Comparison of ENCODE assay signal across 1 cellular context in the genomic region with DNA sequence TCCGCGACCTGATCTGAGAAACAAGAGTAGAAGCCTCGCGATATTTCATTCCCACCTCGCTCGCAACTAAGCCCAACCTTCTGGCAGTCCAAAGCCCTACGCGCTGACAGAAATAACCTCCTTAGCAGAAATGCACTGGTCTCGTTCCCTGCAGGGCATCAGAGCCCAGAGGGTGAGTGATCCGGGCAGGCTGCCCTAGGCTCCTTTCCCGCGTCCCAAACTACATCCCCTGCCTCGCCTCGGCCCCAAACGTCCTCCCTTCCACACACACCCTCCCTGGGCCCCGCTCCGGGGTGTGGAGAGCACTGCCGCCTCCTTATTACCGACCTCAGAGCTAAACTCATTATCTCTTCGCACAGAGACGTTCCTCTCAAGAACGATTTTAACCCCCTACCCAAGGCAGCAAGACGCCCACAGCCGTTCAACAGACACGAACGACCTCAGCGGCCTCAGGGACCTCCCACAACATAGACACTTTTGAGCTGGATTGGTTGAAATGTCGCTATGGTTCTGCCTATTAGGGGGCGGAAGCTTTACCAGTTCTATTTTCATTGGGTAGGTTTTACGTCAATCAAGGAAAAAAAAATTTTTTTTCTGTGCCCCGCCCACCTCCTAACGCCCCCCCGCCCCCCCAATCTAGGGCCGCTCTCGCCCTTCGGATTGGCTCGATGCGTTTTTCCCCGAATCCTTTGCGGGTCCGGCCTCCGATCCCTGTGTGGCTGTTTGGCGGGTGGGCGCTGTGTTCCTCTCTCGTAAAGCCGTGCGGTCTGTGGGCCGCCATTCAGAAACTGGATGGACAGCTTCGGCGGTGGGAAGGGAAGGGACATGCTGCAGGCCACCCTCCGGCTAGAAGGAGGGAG.
TF ChIP-seq lines count a peak whose summit lies in the region.

A gene (minus strand): TSS at position 439 of the 860 bp plus-strand sequence. CDS start 95 bp downstream, at position 344.

TF ChIP-seq in HepG2, 621 proteins besides CTCF, POLR2A, EP300 and RAD21 (continued from another document and continues in another):
- TF ChIP-seq, protein P1, sequence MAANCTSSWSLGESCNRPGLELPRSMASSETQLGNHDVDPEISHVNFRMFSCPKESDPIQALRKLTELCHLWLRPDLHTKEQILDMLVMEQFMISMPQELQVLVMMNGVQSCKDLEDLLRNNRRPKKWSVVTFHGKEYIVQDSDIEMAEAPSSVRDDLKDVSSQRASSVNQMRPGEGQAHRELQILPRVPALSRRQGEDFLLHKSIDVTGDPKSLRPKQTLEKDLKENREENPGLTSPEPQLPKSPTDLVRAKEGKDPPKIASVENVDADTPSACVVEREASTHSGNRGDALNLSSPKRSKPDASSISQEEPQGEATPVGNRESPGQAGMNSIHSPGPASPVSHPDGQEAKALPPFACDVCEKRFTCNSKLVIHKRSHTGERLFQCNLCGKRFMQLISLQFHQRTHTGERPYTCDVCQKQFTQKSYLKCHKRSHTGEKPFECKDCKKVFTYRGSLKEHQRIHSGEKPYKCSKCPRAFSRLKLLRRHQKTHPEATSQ (CRISPR knock-in tag; IDR thresholded peaks at IDR 0.05; ENCODE audit: borderline replicate concordance) = peak; percentile 81; the same call in 1 of the 2 replicates
- TF ChIP-seq ZNF563 (CRISPR knock-in tag; IDR thresholded peaks at IDR 0.05) = peak; percentile 48; the same call in 1 of the 2 replicates
- TF ChIP-seq, protein P2, sequence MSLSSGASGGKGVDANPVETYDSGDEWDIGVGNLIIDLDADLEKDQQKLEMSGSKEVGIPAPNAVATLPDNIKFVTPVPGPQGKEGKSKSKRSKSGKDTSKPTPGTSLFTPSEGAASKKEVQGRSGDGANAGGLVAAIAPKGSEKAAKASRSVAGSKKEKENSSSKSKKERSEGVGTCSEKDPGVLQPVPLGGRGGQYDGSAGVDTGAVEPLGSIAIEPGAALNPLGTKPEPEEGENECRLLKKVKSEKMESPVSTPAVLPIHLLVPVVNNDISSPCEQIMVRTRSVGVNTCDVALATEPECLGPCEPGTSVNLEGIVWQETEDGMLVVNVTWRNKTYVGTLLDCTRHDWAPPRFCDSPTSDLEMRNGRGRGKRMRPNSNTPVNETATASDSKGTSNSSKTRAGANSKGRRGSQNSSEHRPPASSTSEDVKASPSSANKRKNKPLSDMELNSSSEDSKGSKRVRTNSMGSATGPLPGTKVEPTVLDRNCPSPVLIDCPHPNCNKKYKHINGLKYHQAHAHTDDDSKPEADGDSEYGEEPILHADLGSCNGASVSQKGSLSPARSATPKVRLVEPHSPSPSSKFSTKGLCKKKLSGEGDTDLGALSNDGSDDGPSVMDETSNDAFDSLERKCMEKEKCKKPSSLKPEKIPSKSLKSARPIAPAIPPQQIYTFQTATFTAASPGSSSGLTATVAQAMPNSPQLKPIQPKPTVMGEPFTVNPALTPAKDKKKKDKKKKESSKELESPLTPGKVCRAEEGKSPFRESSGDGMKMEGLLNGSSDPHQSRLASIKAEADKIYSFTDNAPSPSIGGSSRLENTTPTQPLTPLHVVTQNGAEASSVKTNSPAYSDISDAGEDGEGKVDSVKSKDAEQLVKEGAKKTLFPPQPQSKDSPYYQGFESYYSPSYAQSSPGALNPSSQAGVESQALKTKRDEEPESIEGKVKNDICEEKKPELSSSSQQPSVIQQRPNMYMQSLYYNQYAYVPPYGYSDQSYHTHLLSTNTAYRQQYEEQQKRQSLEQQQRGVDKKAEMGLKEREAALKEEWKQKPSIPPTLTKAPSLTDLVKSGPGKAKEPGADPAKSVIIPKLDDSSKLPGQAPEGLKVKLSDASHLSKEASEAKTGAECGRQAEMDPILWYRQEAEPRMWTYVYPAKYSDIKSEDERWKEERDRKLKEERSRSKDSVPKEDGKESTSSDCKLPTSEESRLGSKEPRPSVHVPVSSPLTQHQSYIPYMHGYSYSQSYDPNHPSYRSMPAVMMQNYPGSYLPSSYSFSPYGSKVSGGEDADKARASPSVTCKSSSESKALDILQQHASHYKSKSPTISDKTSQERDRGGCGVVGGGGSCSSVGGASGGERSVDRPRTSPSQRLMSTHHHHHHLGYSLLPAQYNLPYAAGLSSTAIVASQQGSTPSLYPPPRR (CRISPR knock-in tag; IDR thresholded peaks at IDR 0.05; ENCODE audit: borderline replicate concordance) = no peak
- TF ChIP-seq KMT2A (CRISPR knock-in tag; IDR thresholded peaks at IDR 0.05) = peak; percentile 90
- TF ChIP-seq, protein P3, sequence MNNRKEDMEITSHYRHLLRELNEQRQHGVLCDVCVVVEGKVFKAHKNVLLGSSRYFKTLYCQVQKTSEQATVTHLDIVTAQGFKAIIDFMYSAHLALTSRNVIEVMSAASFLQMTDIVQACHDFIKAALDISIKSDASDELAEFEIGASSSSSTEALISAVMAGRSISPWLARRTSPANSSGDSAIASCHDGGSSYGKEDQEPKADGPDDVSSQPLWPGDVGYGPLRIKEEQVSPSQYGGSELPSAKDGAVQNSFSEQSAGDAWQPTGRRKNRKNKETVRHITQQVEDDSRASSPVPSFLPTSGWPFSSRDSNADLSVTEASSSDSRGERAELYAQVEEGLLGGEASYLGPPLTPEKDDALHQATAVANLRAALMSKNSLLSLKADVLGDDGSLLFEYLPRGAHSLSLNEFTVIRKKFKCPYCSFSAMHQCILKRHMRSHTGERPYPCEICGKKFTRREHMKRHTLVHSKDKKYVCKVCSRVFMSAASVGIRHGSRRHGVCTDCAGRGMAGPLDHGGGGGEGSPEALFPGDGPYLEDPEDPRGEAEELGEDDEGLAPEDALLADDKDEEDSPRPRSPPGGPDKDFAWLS (CRISPR knock-in tag; IDR thresholded peaks at IDR 0.05; ENCODE audit: borderline replicate concordance) = no peak
- no peak for TF ChIP-seq RFXANK (CRISPR knock-in tag; IDR thresholded peaks at IDR 0.05)
- TF ChIP-seq FOXO1 (CRISPR knock-in tag; IDR thresholded peaks at IDR 0.05) = peak; percentile 36; the same call in 1 of the 2 replicates
- TF ChIP-seq PHF5A (CRISPR knock-in tag; IDR thresholded peaks at IDR 0.05; ENCODE audit: low read depth, unreplicated experiment) = peak; percentile 41
- TF ChIP-seq ZNF577 (CRISPR knock-in tag; IDR thresholded peaks at IDR 0.05; ENCODE audit: borderline replicate concordance, low read depth) = no peak
- TF ChIP-seq, protein P4, sequence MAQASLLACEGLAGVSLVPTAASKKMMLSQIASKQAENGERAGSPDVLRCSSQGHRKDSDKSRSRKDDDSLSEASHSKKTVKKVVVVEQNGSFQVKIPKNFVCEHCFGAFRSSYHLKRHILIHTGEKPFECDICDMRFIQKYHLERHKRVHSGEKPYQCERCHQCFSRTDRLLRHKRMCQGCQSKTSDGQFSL (CRISPR knock-in tag; IDR thresholded peaks at IDR 0.05) = peak; percentile 75; the same call in 1 of the 2 replicates
- TF ChIP-seq NR2F6 (IDR thresholded peaks at IDR 0.05) = peak; percentile 14; the same call in 1 of the 2 replicates
- 0 out of 2 replicates have a peak, but pooled peaks have one; percentile 25 for TF ChIP-seq NR2F6 (CRISPR knock-in tag; IDR thresholded peaks at IDR 0.05)
- peak; percentile 62; the same call in 1 of the 2 replicates for TF ChIP-seq ZNF510 (CRISPR knock-in tag; IDR thresholded peaks at IDR 0.05; ENCODE audit: low read depth)
- peak; percentile 62; the same call in 1 of the 2 replicates for TF ChIP-seq MEIS2 (CRISPR knock-in tag; IDR thresholded peaks at IDR 0.05)
- TF ChIP-seq, protein P5, sequence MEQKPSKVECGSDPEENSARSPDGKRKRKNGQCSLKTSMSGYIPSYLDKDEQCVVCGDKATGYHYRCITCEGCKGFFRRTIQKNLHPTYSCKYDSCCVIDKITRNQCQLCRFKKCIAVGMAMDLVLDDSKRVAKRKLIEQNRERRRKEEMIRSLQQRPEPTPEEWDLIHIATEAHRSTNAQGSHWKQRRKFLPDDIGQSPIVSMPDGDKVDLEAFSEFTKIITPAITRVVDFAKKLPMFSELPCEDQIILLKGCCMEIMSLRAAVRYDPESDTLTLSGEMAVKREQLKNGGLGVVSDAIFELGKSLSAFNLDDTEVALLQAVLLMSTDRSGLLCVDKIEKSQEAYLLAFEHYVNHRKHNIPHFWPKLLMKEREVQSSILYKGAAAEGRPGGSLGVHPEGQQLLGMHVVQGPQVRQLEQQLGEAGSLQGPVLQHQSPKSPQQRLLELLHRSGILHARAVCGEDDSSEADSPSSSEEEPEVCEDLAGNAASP (CRISPR knock-in tag; IDR thresholded peaks at IDR 0.05; ENCODE audit: borderline replicate concordance) = 0 out of 2 replicates have a peak, but pooled peaks have one; percentile 40
- TF ChIP-seq SIN3A (IDR thresholded peaks at IDR 0.05; ENCODE audit: borderline replicate concordance, low read depth, low read length) = peak; percentile 65; the same call in 1 of the 2 replicates
- TF ChIP-seq SMYD3 (CRISPR knock-in tag; IDR thresholded peaks at IDR 0.05) = peak; percentile 62; the same call in 1 of the 2 replicates
- TF ChIP-seq, protein P6, sequence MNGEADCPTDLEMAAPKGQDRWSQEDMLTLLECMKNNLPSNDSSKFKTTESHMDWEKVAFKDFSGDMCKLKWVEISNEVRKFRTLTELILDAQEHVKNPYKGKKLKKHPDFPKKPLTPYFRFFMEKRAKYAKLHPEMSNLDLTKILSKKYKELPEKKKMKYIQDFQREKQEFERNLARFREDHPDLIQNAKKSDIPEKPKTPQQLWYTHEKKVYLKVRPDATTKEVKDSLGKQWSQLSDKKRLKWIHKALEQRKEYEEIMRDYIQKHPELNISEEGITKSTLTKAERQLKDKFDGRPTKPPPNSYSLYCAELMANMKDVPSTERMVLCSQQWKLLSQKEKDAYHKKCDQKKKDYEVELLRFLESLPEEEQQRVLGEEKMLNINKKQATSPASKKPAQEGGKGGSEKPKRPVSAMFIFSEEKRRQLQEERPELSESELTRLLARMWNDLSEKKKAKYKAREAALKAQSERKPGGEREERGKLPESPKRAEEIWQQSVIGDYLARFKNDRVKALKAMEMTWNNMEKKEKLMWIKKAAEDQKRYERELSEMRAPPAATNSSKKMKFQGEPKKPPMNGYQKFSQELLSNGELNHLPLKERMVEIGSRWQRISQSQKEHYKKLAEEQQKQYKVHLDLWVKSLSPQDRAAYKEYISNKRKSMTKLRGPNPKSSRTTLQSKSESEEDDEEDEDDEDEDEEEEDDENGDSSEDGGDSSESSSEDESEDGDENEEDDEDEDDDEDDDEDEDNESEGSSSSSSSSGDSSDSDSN (CRISPR knock-in tag; IDR thresholded peaks at IDR 0.05) = peak; percentile 61
- peak; percentile 90 for TF ChIP-seq ATF7-NPFF (CRISPR knock-in tag; IDR thresholded peaks at IDR 0.05; ENCODE audit: low read depth)
- peak; percentile 86 for TF ChIP-seq ASH2L (IDR thresholded peaks at IDR 0.05; ENCODE audit: insufficient read length, low read depth, low read length)
- TF ChIP-seq EED (CRISPR knock-in tag; IDR thresholded peaks at IDR 0.05) = peak; percentile 29; the same call in 1 of the 2 replicates
- TF ChIP-seq SRF (IDR thresholded peaks at IDR 0.05; ENCODE audit: low read depth, low read length) = peak; percentile 66; the same call in 1 of the 2 replicates
- TF ChIP-seq PRMT3 (CRISPR knock-in tag; IDR thresholded peaks at IDR 0.05; ENCODE audit: borderline replicate concordance, low read depth) = peak; percentile 50; the same call in 1 of the 2 replicates
- TF ChIP-seq, protein P7, sequence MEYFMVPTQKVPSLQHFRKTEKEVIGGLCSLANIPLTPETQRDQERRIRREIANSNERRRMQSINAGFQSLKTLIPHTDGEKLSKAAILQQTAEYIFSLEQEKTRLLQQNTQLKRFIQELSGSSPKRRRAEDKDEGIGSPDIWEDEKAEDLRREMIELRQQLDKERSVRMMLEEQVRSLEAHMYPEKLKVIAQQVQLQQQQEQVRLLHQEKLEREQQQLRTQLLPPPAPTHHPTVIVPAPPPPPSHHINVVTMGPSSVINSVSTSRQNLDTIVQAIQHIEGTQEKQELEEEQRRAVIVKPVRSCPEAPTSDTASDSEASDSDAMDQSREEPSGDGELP (IDR thresholded peaks at IDR 0.05; ENCODE audit: borderline replicate concordance, low read depth) = no peak
- TF ChIP-seq RFXAP (CRISPR knock-in tag; IDR thresholded peaks at IDR 0.05; ENCODE audit: borderline replicate concordance) = peak; percentile 49; the same call in 1 of the 2 replicates
- TF ChIP-seq MAF1 (CRISPR knock-in tag; IDR thresholded peaks at IDR 0.05; ENCODE audit: borderline replicate concordance) = peak; percentile 84
- TF ChIP-seq ZNF382 (CRISPR knock-in tag; IDR thresholded peaks at IDR 0.05; ENCODE audit: borderline replicate concordance) = no peak
- TF ChIP-seq ZNF263 (CRISPR knock-in tag; IDR thresholded peaks at IDR 0.05) = 0 out of 2 replicates have a peak, but pooled peaks have one; percentile 9
- TF ChIP-seq POLR2G (IDR thresholded peaks at IDR 0.05; ENCODE audit: low read depth, low read length) = peak; percentile 97
- TF ChIP-seq ZNF766 (CRISPR knock-in tag; IDR thresholded peaks at IDR 0.05; ENCODE audit: borderline replicate concordance) = no peak
- TF ChIP-seq NFE2L1 (CRISPR knock-in tag; IDR thresholded peaks at IDR 0.05; ENCODE audit: borderline replicate concordance) = 0 out of 2 replicates have a peak, but pooled peaks have one; percentile 36
- peak; percentile 79 for TF ChIP-seq ZBTB7B (CRISPR knock-in tag; IDR thresholded peaks at IDR 0.05)
- TF ChIP-seq, protein P8, sequence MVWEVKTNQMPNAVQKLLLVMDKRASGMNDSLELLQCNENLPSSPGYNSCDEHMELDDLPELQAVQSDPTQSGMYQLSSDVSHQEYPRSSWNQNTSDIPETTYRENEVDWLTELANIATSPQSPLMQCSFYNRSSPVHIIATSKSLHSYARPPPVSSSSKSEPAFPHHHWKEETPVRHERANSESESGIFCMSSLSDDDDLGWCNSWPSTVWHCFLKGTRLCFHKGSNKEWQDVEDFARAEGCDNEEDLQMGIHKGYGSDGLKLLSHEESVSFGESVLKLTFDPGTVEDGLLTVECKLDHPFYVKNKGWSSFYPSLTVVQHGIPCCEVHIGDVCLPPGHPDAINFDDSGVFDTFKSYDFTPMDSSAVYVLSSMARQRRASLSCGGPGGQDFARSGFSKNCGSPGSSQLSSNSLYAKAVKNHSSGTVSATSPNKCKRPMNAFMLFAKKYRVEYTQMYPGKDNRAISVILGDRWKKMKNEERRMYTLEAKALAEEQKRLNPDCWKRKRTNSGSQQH (CRISPR knock-in tag; IDR thresholded peaks at IDR 0.05; ENCODE audit: low read depth) = peak; percentile 85
- TF ChIP-seq ZBTB38 (CRISPR knock-in tag; IDR thresholded peaks at IDR 0.05) = 0 out of 2 replicates have a peak, but pooled peaks have one; percentile 41
- TF ChIP-seq SOX5 (CRISPR knock-in tag; IDR thresholded peaks at IDR 0.05; ENCODE audit: borderline replicate concordance) = peak; percentile 59
- no peak for TF ChIP-seq ZSCAN25 (CRISPR knock-in tag; IDR thresholded peaks at IDR 0.05)
- TF ChIP-seq ZNF775 (CRISPR knock-in tag; IDR thresholded peaks at IDR 0.05; ENCODE audit: borderline replicate concordance) = 0 out of 2 replicates have a peak, but pooled peaks have one; percentile 69
- TF ChIP-seq NFYB (CRISPR knock-in tag; IDR thresholded peaks at IDR 0.05) = peak; percentile 90
- TF ChIP-seq SAFB2 (CRISPR knock-in tag; IDR thresholded peaks at IDR 0.05; ENCODE audit: borderline replicate concordance, low read depth) = 0 out of 2 replicates have a peak, but pooled peaks have one; percentile 43
- TF ChIP-seq, protein P9, sequence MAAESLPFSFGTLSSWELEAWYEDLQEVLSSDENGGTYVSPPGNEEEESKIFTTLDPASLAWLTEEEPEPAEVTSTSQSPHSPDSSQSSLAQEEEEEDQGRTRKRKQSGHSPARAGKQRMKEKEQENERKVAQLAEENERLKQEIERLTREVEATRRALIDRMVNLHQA (CRISPR knock-in tag; IDR thresholded peaks at IDR 0.05) = no peak
